In the genomic region with DNA sequence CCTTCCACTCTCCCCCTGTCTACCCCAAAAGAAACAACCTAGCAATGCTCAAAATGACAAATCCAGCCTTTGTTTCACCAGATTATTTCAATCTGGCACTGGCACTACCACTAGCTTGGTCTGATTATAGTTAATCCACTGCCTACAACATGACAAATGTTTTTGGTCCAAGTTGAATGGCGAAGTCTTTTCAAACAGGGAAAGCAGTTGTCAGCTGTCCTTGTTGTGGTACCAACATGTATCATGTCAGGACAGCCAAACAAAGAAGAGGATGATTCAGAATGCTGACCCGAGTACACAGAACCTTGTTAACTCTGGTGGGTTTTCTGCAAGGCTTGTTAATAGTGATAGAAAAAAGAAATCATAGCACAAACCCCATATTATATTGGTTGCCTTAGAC, we compare ENCODE assay signal across 29 cellular contexts.
DNase-seq lines count a peak whose midpoint lies in the region; ATAC-seq, FAIRE-seq and TF ChIP-seq lines count a peak whose summit lies in the region.
"Had no signal": no experiment of that assay in that cellular context is flagged by ENCODE, and none has a peak within 500 bp of the region (broad histone marks: within the 10 kb centered on the region; RNA-seq: fewer than 3 reads in every experiment).

No MANE protein-coding gene starts in this region.

- intact Hi-C loops in sigmoid colon (cut with DNase I), result no loop called here

- no peak for DNase-seq in GM12891 (ENCODE audit: insufficient read length, low spot score)
- DNase-seq in adipocyte (ENCODE audit: low read depth), result no peak
- no peak for DNase-seq in sigmoid colon
- no peak for DNase-seq in central memory CD4-positive, alpha-beta T cell
- DNase-seq in T-helper 1 cell, result no peak
- DNase-seq: ACHN; activated CD4-positive, alpha-beta T cell treated with anti-CD3 and anti-CD28 coated beads for 4 hours; activated CD8-positive, alpha-beta memory T cell treated with anti-CD3 and anti-CD28 coated beads for 24 hours; activated gamma-delta T cell; activated naive CD8-positive, alpha-beta T cell treated with anti-CD3 and anti-CD28 coated beads, Interleukin-2, amount 10 ng/mL, durations not matched to agents 7 days and 5 days; activated T-cell treated with anti-CD3 and anti-CD28 coated beads, Interleukin-2, amount 50 U/mL, for 1 hour; effector CD4-positive, alpha-beta T cell; HCEC 1CT; heart right ventricle; left colon; NCI-H1105; NCI-H2029; NCI-H2227 treated with DMSO at 0.1 percent for 48 hours; stimulated activated CD4-positive, alpha-beta T cell treated with anti-CD3 and anti-CD28 coated beads, Interleukin-2, amount 100 ng/mL, for 24 hours; stomach; transverse colon had no signal

- H3K27me3 ChIP-seq in adipocyte (replicated peaks; ENCODE audit: control insufficient read depth, insufficient read depth, low read length) (no peaks in the 10 kb centered on the region), layer of hippocampus (ENCODE audit: control insufficient read depth, insufficient read depth, low read length) (no peaks in the 10 kb centered on the region), sigmoid colon (no peaks in the 10 kb centered on the region)
- H3K27me3 ChIP-seq: BLaER1, heart right ventricle, stomach, transverse colon had no signal

- TF ChIP-seq EP300 in sigmoid colon (IDR thresholded peaks at IDR 0.05), result no peak

- H3K36me3 ChIP-seq in adipocyte (ENCODE audit: control insufficient read depth, insufficient read depth, low read length, severe bottlenecking) (no peaks in the 10 kb centered on the region), sigmoid colon (no peaks in the 10 kb centered on the region)
- H3K36me3 ChIP-seq: BLaER1, heart right ventricle, stomach, transverse colon had no signal

- TF ChIP-seq POLR2A in GM12891 (IDR thresholded peaks at IDR 0.05; ENCODE audit: low read depth, low read length) (no peak), sigmoid colon (IDR thresholded peaks at IDR 0.05) (no peak)

- FAIRE-seq in GM12891 (lab: Jason Lieb, UNC), result peak; percentile 63
- FAIRE-seq: GM18507, HTR-8/SVneo, K562 had no signal

- no peak for ATAC-seq in HG02623 (IDR thresholded peaks at IDR 0.05; ENCODE audit: unreplicated experiment)
- ATAC-seq in HG02938 (IDR thresholded peaks at IDR 0.05; ENCODE audit: unreplicated experiment), result no peak
- ATAC-seq: K562, left colon had no signal

- H3K9me3 ChIP-seq in adipocyte (ENCODE audit: control insufficient read depth, low read length), result no peaks in the 10 kb centered on the region
- no peaks in the 10 kb centered on the region for H3K9me3 ChIP-seq in sigmoid colon
- H3K9me3 ChIP-seq: BLaER1, heart right ventricle, stomach, transverse colon had no signal

- TF ChIP-seq CTCF in sigmoid colon (IDR thresholded peaks at IDR 0.05), result no peak

- H3K27ac ChIP-seq in layer of hippocampus (ENCODE audit: low read depth, low read length) (peak overlapping the region; percentile 82), sigmoid colon (peak overlapping the region in 3 of 4 donors; percentile 78 to 81 (median 78))
- H3K27ac ChIP-seq: BLaER1, epithelial cell of prostate had no signal

- H3K9ac ChIP-seq in adipocyte (ENCODE audit: low read length), result no peak overlapping the region
- H3K9ac ChIP-seq: BLaER1 had no signal

- H3K4me3 ChIP-seq in adipocyte (ENCODE audit: low read length) (peak overlapping the region; percentile 82), sigmoid colon (no peak overlapping the region)
- H3K4me3 ChIP-seq: BLaER1, K562, stomach, transverse colon had no signal

- peaks cover 25% of the 10 kb centered on the region for H3K4me1 ChIP-seq in adipocyte (ENCODE audit: control insufficient read depth, insufficient read depth, low read length)
- H3K4me1 ChIP-seq in sigmoid colon, result peaks cover 0 to 21% (median 0%) of the 10 kb centered on the region in 4 donors
- H3K4me1 ChIP-seq: transverse colon had no signal

- WGBS in sigmoid colon, 2 donors, result 73 to 84% methylated on average over 2 of the region's 2 CpGs

TF ChIP-seq in GM12891, 5 proteins besides CTCF, POLR2A, EP300 and RAD21:
- no peak for TF ChIP-seq PAX5 (IDR thresholded peaks at IDR 0.05; ENCODE audit: insufficient read depth, low read length, severe bottlenecking)
- no peak for TF ChIP-seq POU2F2 (IDR thresholded peaks at IDR 0.05; ENCODE audit: low read depth, low read length)
- no peak for TF ChIP-seq POLR2AphosphoS5 (IDR thresholded peaks at IDR 0.05; ENCODE audit: low read depth, low read length)
- TF ChIP-seq TAF1 (IDR thresholded peaks at IDR 0.05; ENCODE audit: low read depth, low read length), result no peak
- TF ChIP-seq SPI1 (IDR thresholded peaks at IDR 0.05; ENCODE audit: low read depth, low read length), result no peak
